Comparison of ENCODE assay signal across 14 cellular contexts in the genomic region with DNA sequence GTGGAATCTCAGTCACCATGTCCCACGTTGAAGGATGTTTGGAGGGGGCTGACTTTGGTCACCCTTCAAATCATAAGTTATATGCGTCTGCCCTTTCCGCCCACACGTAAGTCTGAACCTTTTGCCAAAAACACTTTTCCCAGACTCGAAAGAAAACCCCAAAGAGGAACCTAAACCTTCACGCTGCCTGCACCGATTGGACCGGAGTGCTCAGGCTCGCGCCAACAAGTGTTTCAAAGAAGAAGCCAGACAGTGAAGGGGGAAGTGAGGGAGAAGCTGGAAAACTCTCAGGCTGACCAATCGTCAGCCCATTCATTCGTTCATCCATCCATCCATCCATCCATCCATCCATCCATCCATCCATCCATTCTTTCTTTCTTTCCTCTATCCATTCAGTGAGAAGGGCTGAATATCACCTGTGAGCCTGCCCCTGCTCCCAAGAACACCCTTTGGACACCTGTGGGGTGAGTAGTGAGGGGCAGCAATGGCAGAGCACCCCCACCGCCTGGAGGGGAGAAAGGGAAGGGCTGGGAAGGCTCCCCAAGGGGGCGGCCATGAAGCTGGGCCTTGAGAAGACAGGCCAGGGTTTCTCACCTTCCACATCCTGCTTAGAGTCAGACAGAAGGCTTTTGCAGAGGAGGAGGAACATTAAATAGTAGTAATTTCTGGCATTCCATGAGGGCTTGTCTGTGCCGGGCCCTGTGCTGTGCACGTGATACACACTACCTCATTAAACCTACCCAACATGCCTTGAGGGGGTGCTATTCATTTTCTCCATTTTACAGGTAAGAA. TPM values are rescaled to one million over a fixed set of nuclear protein-coding genes. Genes with fewer than 3 reads are reported as not detected.
DNase-seq lines count a peak whose midpoint lies in the region; ATAC-seq and TF ChIP-seq lines count a peak whose summit lies in the region.
"Had no signal": no experiment of that assay in that cellular context is flagged by ENCODE, and none has a peak within 500 bp of the region (broad histone marks: within the 10 kb centered on the region; RNA-seq: fewer than 3 reads in every experiment).

No MANE protein-coding gene starts in this region.

- H3K4me3 ChIP-seq in CD4-positive, CD25-positive, alpha-beta regulatory T cell (ENCODE audit: low read depth, low read length) = no peak overlapping the region
- no peak overlapping the region for H3K4me3 ChIP-seq in right cardiac atrium (ENCODE audit: low read length)
- H3K4me3 ChIP-seq: testis had no signal

- no peak for ATAC-seq in CD4-positive, CD25-positive, alpha-beta regulatory T cell (ENCODE audit: low read depth in 2 of 2)
- ATAC-seq in naive B cell (ENCODE audit: low read depth in 2 of 2) (peak; percentile 80 to 83), HG02623 (IDR thresholded peaks at IDR 0.05; ENCODE audit: unreplicated experiment) (no peak), right cardiac atrium (no peak)
- ATAC-seq: HepG2 had no signal

- no peak for DNase-seq in CD4-positive, CD25-positive, alpha-beta regulatory T cell
- no peak for DNase-seq in activated CD4-positive, alpha-beta memory T cell treated with anti-CD3 and anti-CD28 coated beads, Interleukin-2, amount 10 ng/mL, durations not matched to agents 7 days and 5 days
- peak; percentile 53 for DNase-seq in naive B cell
- no peak for DNase-seq in NCI-H187 (lab: John Stamatoyannopoulos, UW)
- DNase-seq in SIG-M5 (lab: John Stamatoyannopoulos, UW) = no peak
- DNase-seq in right cardiac atrium = no peak
- DNase-seq: COR-L47, glutamatergic neuron, NCI-H1436, testis had no signal

- no peak overlapping the region for H3K27ac ChIP-seq in CD4-positive, CD25-positive, alpha-beta regulatory T cell (ENCODE audit: insufficient read depth, low read length, poor library complexity, severe bottlenecking)
- H3K27ac ChIP-seq in right cardiac atrium (ENCODE audit: low read length) = no peak overlapping the region
- H3K27ac ChIP-seq: testis had no signal

- H3K36me3 ChIP-seq in CD4-positive, CD25-positive, alpha-beta regulatory T cell (ENCODE audit: control insufficient read depth, insufficient read depth, low read length) = no peaks in the 10 kb centered on the region

- intact Hi-C loops in right cardiac atrium (cut with DNase I) = no loop called here

- 71% methylated on average over 16 of the region's 16 CpGs for WGBS in right cardiac atrium

- H3K4me1 Mint-ChIP-seq in CD4-positive, CD25-positive, alpha-beta regulatory T cell = peaks cover 14 to 59% (median 28%) of the 10 kb centered on the region in 4 donors
- H3K4me1 Mint-ChIP-seq in activated CD4-positive, alpha-beta memory T cell treated with anti-CD3 and anti-CD28 coated beads, Interleukin-2, amount 10 ng/mL, durations not matched to agents 7 days and 5 days = peaks cover 96% of the 10 kb centered on the region
- peaks cover 38 to 68% (median 41%) of the 10 kb centered on the region in 3 donors for H3K4me1 Mint-ChIP-seq in naive B cell

- no peaks in the 10 kb centered on the region for H3K27me3 ChIP-seq in CD4-positive, CD25-positive, alpha-beta regulatory T cell (ENCODE audit: control insufficient read depth, insufficient read depth, low read length)
- H3K27me3 ChIP-seq in right cardiac atrium (ENCODE audit: control insufficient read depth, insufficient read depth) = no peaks in the 10 kb centered on the region
- H3K27me3 ChIP-seq: testis had no signal

- CTCF ChIA-PET in activated CD4-positive, alpha-beta memory T cell treated with anti-CD3 and anti-CD28 coated beads, Interleukin-2, amount 10 ng/mL, durations not matched to agents 7 days and 5 days (lab: Charles Lee) = interaction anchor here (1.8 to 3.7 kb wide), 2 partner anchors 25 to 80 kb away, joined by 6 to 15 read pairs; no protein-coding TSS in a partner anchor

- no peaks in the 10 kb centered on the region for H3K9me3 Mint-ChIP-seq in CD4-positive, CD25-positive, alpha-beta regulatory T cell
- H3K9me3 Mint-ChIP-seq in activated CD4-positive, alpha-beta memory T cell treated with anti-CD3 and anti-CD28 coated beads, Interleukin-2, amount 10 ng/mL, durations not matched to agents 7 days and 5 days = no peaks in the 10 kb centered on the region
- no peaks in the 10 kb centered on the region for H3K9me3 Mint-ChIP-seq in naive B cell
- H3K9me3 Mint-ChIP-seq: nephron had no signal

- H3K9me3 ChIP-seq in CD4-positive, CD25-positive, alpha-beta regulatory T cell (ENCODE audit: control insufficient read depth in 2 of 2, low read length in 2 of 2) = no peaks in the 10 kb centered on the region
- H3K9me3 ChIP-seq in right cardiac atrium (ENCODE audit: control insufficient read depth, low read length) = no peaks in the 10 kb centered on the region
- H3K9me3 ChIP-seq: testis had no signal

- H3K36me3 Mint-ChIP-seq in CD4-positive, CD25-positive, alpha-beta regulatory T cell = no peaks in the 10 kb centered on the region
- H3K36me3 Mint-ChIP-seq in activated CD4-positive, alpha-beta memory T cell treated with anti-CD3 and anti-CD28 coated beads, Interleukin-2, amount 10 ng/mL, durations not matched to agents 7 days and 5 days (ENCODE audit: low read depth) = peaks cover 86% of the 10 kb centered on the region
- H3K36me3 Mint-ChIP-seq in naive B cell = no peaks in the 10 kb centered on the region

- POLR2A ChIA-PET in activated CD4-positive, alpha-beta memory T cell treated with anti-CD3 and anti-CD28 coated beads, Interleukin-2, amount 10 ng/mL, durations not matched to agents 7 days and 5 days (lab: Charles Lee) = interaction anchor here (2.6 to 8.6 kb wide), 3 partner anchors 8 to 79 kb away, joined by 12 to 105 read pairs (median 52); partner anchors contain the start of gene RUNX3

- peak; percentile 1 for TF ChIP-seq CTCF in GM12873 (IDR thresholded peaks at IDR 0.05; ENCODE audit: insufficient read depth, low read depth, low read length, missing control alignments)

- H3K27ac Mint-ChIP-seq in CD4-positive, CD25-positive, alpha-beta regulatory T cell = peak overlapping the region; percentile 36 to 97 (median 60)
- H3K27ac Mint-ChIP-seq in activated CD4-positive, alpha-beta memory T cell treated with anti-CD3 and anti-CD28 coated beads, Interleukin-2, amount 10 ng/mL, durations not matched to agents 7 days and 5 days = peak overlapping the region; percentile 96
- H3K27ac Mint-ChIP-seq in naive B cell = peak overlapping the region; percentile 76 to 93 (median 89)

- no peaks in the 10 kb centered on the region for H3K27me3 Mint-ChIP-seq in CD4-positive, CD25-positive, alpha-beta regulatory T cell
- H3K27me3 Mint-ChIP-seq in activated CD4-positive, alpha-beta memory T cell treated with anti-CD3 and anti-CD28 coated beads, Interleukin-2, amount 10 ng/mL, durations not matched to agents 7 days and 5 days = no peaks in the 10 kb centered on the region
- H3K27me3 Mint-ChIP-seq in naive B cell = no peaks in the 10 kb centered on the region

- no peak overlapping the region for H3K4me3 Mint-ChIP-seq in CD4-positive, CD25-positive, alpha-beta regulatory T cell
- H3K4me3 Mint-ChIP-seq in activated CD4-positive, alpha-beta memory T cell treated with anti-CD3 and anti-CD28 coated beads, Interleukin-2, amount 10 ng/mL, durations not matched to agents 7 days and 5 days = peak overlapping the region; percentile 68
- peak overlapping the region in 6 of 8 donors; percentile 23 to 84 (median 68) for H3K4me3 Mint-ChIP-seq in naive B cell
- H3K4me3 Mint-ChIP-seq: nephron had no signal

- H3K4me1 ChIP-seq in CD4-positive, CD25-positive, alpha-beta regulatory T cell (ENCODE audit: control insufficient read depth, insufficient read depth, low read length, poor library complexity, severe bottlenecking) = peaks cover 38% of the 10 kb centered on the region
- no peaks in the 10 kb centered on the region for H3K4me1 ChIP-seq in right cardiac atrium (ENCODE audit: control insufficient read depth, insufficient read depth, low read length)
- H3K4me1 ChIP-seq: testis had no signal

RNA-seq across cellular contexts. Expression of gene RUNX3, which starts 27.1 kb away (rescaled TPM):
- total RNA-seq in CD4-positive, CD25-positive, alpha-beta regulatory T cell = 268 TPM
- 10 to 100 TPM; 12.0 to 23.3 (median 15.8) TPM for polyA plus RNA-seq in CD4-positive, CD25-positive, alpha-beta regulatory T cell
- 100 to 1,000 TPM; 177 to 183 TPM for total RNA-seq in activated CD4-positive, alpha-beta memory T cell treated with anti-CD3 and anti-CD28 coated beads, Interleukin-2, amount 10 ng/mL, durations not matched to agents 7 days and 5 days
- 10 to 100 TPM; 14.7 to 28.7 (median 18.2) TPM for polyA plus RNA-seq in naive B cell (ENCODE audit: low read depth in 6 of 6)
- 1 to 10 TPM in 2 of 4 donors, under 1 TPM in 2; 0.79 to 1.8 (median 0.96) TPM for total RNA-seq in right cardiac atrium
- polyA plus RNA-seq in right cardiac atrium = 0.34 TPM

Comparison
In these comparisons a context has a peak if more than half of its experiments do, and no peak if none do; other contexts are left out.
1. ATAC-seq: peak in naive B cell (2 of 2); none in CD4-positive, CD25-positive, alpha-beta regulatory T cell (0 of 2), HG02623 (single experiment) and right cardiac atrium (0 of 2).
2. H3K4me3 Mint-ChIP-seq: peak in activated CD4-positive, alpha-beta memory T cell treated with anti-CD3 and anti-CD28 coated beads, Interleukin-2, amount 10 ng/mL, durations not matched to agents 7 days and 5 days (single experiment) and naive B cell (6 of 8); none in CD4-positive, CD25-positive, alpha-beta regulatory T cell (0 of 4).
3. RNA of gene RUNX3, which starts 27.1 kb away (total RNA-seq): 268 TPM in CD4-positive, CD25-positive, alpha-beta regulatory T cell (single experiment) and 177 to 183 TPM in activated CD4-positive, alpha-beta memory T cell treated with anti-CD3 and anti-CD28 coated beads, Interleukin-2, amount 10 ng/mL, durations not matched to agents 7 days and 5 days; 0.79 to 1.8 TPM in right cardiac atrium; every median in the first group is over 10 times any median in the second.
4. Peak in every context shown above with its lines, with median percentiles within 50 percentile points of each other: H3K27ac Mint-ChIP-seq.